ENCODE assay signal across 18 cellular contexts in the genomic region with DNA sequence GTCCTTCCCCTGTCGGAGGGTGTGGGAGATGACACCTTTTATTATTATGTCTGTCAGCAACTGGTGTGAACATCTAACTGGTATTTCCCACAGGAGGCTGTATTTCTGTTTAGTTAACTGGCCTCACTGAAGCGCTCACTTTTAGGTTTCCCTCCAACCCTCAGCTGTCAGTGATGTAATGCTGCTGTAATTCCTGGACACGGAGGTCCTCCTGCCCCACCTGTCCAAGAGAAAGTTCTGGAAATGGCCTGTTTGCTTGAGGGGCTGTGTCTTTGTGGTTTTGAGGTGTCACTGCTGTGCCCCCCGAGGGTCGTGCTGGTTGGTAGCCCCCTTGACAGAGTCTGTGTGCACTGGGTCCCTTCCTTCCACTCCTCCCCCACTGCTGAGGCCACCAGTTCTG. TPM values are rescaled to one million over a fixed set of nuclear protein-coding genes. Genes with fewer than 3 reads are reported as not detected.
A peak's percentile ranks its signal among the peaks of the same experiment; 100 is the strongest.
DNase-seq lines count a peak whose midpoint lies in the region; ATAC-seq, FAIRE-seq and TF ChIP-seq lines count a peak whose summit lies in the region.
"Had no signal": no experiment of that assay in that cellular context is flagged by ENCODE, and none has a peak within 500 bp of the region (broad histone marks: within the 10 kb centered on the region; RNA-seq: fewer than 3 reads in every experiment).

No MANE protein-coding gene starts in this region.

- H3K56ac ChIP-seq in IMR-90 (ENCODE audit: extremely low read depth, insufficient read depth, low read length), result no peak overlapping the region

- POLR2A ChIA-PET in IMR-90 (lab: Charles Lee; ENCODE audit: unreplicated experiment) (no interaction called here), K562 (lab: Yijun Ruan, JAX) (no interaction called here)

- TF ChIP-seq RAD21 in IMR-90 (IDR thresholded peaks at IDR 0.05; ENCODE audit: low read length), result no peak
- no peak for TF ChIP-seq RAD21 in K562 (CRISPR knock-in tag; conservative IDR thresholded peaks at IDR 0.05 in 1 of 2, IDR thresholded peaks at IDR 0.05 in 1 of 2)

- H3K27ac ChIP-seq in IMR-90 (ENCODE audit: insufficient read depth, low read length) (no peak overlapping the region), K562 (ENCODE audit: extremely low read depth, low read depth, low read length) (no peak overlapping the region), neuronal stem cell (replicated peaks; ENCODE audit: low read length) (no peak overlapping the region)
- H3K27ac ChIP-seq: A549 had no signal

- H3K4me2 ChIP-seq in IMR-90 (ENCODE audit: low read depth, low read length) (no peak overlapping the region), K562 (ENCODE audit: insufficient read depth, low read length) (peak overlapping the region; percentile 49), neuronal stem cell (ENCODE audit: insufficient read depth, low read length, poor library complexity, severe bottlenecking) (no peak overlapping the region)
- H3K4me2 ChIP-seq: A549 had no signal

- H3K9me3 ChIP-seq in IMR-90 (ENCODE audit: control insufficient read depth, insufficient read depth, low read length) (no peaks in the 10 kb centered on the region), K562 (replicated peaks; ENCODE audit: control insufficient read depth, insufficient read depth, low read depth, low read length) (no peaks in the 10 kb centered on the region), neuronal stem cell (replicated peaks in 1 of 2; ENCODE audit: control insufficient read depth in 2 of 2, insufficient read depth in 1 of 2, low read depth in 1 of 2, low read length in 2 of 2) (no peaks in the 10 kb centered on the region)
- H3K9me3 ChIP-seq: A549, BE2C had no signal

- H3K4me1 ChIP-seq in IMR-90 (ENCODE audit: control insufficient read depth, insufficient read depth, low read length), result no peaks in the 10 kb centered on the region
- H3K4me1 ChIP-seq in K562 (replicated peaks in 1 of 2; ENCODE audit: control insufficient read depth in 2 of 2, insufficient read depth in 2 of 2, low read length in 2 of 2), result peaks cover 0 to 14% of the 10 kb centered on the region in 2 experiments; a peak in 3 of 5 replicates
- peaks cover 8 to 20% of the 10 kb centered on the region in 2 donors for H3K4me1 ChIP-seq in neuronal stem cell (ENCODE audit: control insufficient read depth in 2 of 2, insufficient read depth in 1 of 2, low read depth in 1 of 2, low read length in 2 of 2)
- H3K4me1 ChIP-seq: BE2C had no signal

- H3K9ac ChIP-seq in IMR-90 (ENCODE audit: low read depth, low read length) (no peak overlapping the region), K562 (ENCODE audit: insufficient read depth in 1 of 2, low read depth in 2 of 2, low read length in 2 of 2) (peak overlapping the region in 1 of 2 experiments; percentile 9; a peak in 1 of 4 replicates), neuronal stem cell (ENCODE audit: low read depth, low read length, poor library complexity) (no peak overlapping the region)

- intact Hi-C loops in IMR-90 (cut with micrococcal nuclease), result no loop called here
- intact Hi-C loops in K562 (cut with micrococcal nuclease), result no loop called here
- intact Hi-C loops in activated CD4-positive, alpha-beta T cell treated with anti-CD3 and anti-CD28 coated beads, Interleukin-2, amount 10 ng/mL, durations not matched to agents 24 days and 14 days (cut with micrococcal nuclease), result no loop called here

- H3K14ac ChIP-seq in IMR-90 (replicated peaks; ENCODE audit: low read depth, low read length), result no peak overlapping the region
- H3K14ac ChIP-seq in neuronal stem cell (ENCODE audit: low read length), result no peak overlapping the region

- H3K18ac ChIP-seq in IMR-90 (ENCODE audit: low read depth, low read length), result no peak overlapping the region
- peak overlapping the region; percentile 56 for H3K18ac ChIP-seq in neuronal stem cell (ENCODE audit: low read length)

- H2AK5ac ChIP-seq in IMR-90 (ENCODE audit: low read depth, low read length) (no peak overlapping the region), neuronal stem cell (ENCODE audit: low read depth, low read length) (peak overlapping the region; percentile 44)

- no peak overlapping the region for H3K4me3 Mint-ChIP-seq in activated CD4-positive, alpha-beta T cell treated with anti-CD3 and anti-CD28 coated beads, Interleukin-2, amount 10 ng/mL, durations not matched to agents 24 days and 14 days
- H3K4me3 Mint-ChIP-seq: CD4-positive, CD25-positive, alpha-beta regulatory T cell had no signal

- TF ChIP-seq POLR2A in IMR-90 (IDR thresholded peaks at IDR 0.05; ENCODE audit: low read depth, low read length) (no peak), K562 (conservative IDR thresholded peaks at IDR 0.05) (no peak)

- WGBS in IMR-90 (ENCODE audit: extremely low coverage in 2 of 2, insufficient read length in 1 of 2), 2 experiments, result no CpG with 5 or more reads among the region's 5 CpGs
- 0% methylated on average over 4 of the region's 5 CpGs for WGBS in K562 (ENCODE audit: insufficient coverage, low coverage, missing lambda C conversion rate)
- no CpG with 5 or more reads among the region's 5 CpGs for WGBS in neuronal stem cell (ENCODE audit: extremely low coverage in 2 of 2, insufficient read length in 2 of 2, insufficient replicate concordance in 1 of 2), 2 donors

- H2AFZ ChIP-seq in IMR-90 (replicated peaks; ENCODE audit: low read length, poor library complexity) (peak overlapping the region; percentile 49), K562 (ENCODE audit: low read depth, low read length) (peak overlapping the region; percentile 68), neuronal stem cell (ENCODE audit: low read length) (no peak overlapping the region)

- no TSS peak for BruUV-seq in IMR-90 (replicated peaks; lab: Mats Ljungman, UMichigan)
- BruUV-seq in K562 (replicated peaks; lab: Mats Ljungman, UMichigan), result no TSS peak

- no peak for ATAC-seq in IMR-90 (ENCODE audit: low read depth)
- ATAC-seq in K562, result peak; percentile 56
- no peak for ATAC-seq in HG03159 (IDR thresholded peaks at IDR 0.05; ENCODE audit: unreplicated experiment)
- ATAC-seq: A549, HCT116, HepG2 had no signal

- no peaks in the 10 kb centered on the region for H3K36me3 ChIP-seq in IMR-90 (ENCODE audit: control insufficient read depth, insufficient read depth, low read length)
- H3K36me3 ChIP-seq in K562 (ENCODE audit: control insufficient read depth, insufficient read depth, low read length), result no peaks in the 10 kb centered on the region
- H3K36me3 ChIP-seq in neuronal stem cell (replicated peaks in 1 of 2; ENCODE audit: control insufficient read depth in 2 of 2, insufficient read depth in 2 of 2, low read length in 2 of 2), result no peaks in the 10 kb centered on the region
- H3K36me3 ChIP-seq: BE2C had no signal

- no peaks in the 10 kb centered on the region for H3K79me2 ChIP-seq in K562 (ENCODE audit: control insufficient read depth, insufficient read depth, low read length)

- H3K9me3 Mint-ChIP-seq in activated CD4-positive, alpha-beta T cell treated with anti-CD3 and anti-CD28 coated beads, Interleukin-2, amount 10 ng/mL, durations not matched to agents 24 days and 14 days, result no peaks in the 10 kb centered on the region
- H3K9me3 Mint-ChIP-seq: CD4-positive, CD25-positive, alpha-beta regulatory T cell had no signal

- no peak overlapping the region for H4K8ac ChIP-seq in IMR-90 (ENCODE audit: low read depth in 2 of 2, low read length in 2 of 2)
- no peak overlapping the region for H4K8ac ChIP-seq in neuronal stem cell (ENCODE audit: low read depth, low read length)

- H4K20me1 ChIP-seq in IMR-90 (ENCODE audit: insufficient read depth, low read length), result no peaks in the 10 kb centered on the region
- H4K20me1 ChIP-seq in K562 (replicated peaks; ENCODE audit: control insufficient read depth, insufficient read depth, low read length), result no peaks in the 10 kb centered on the region

- H2BK20ac ChIP-seq in IMR-90 (ENCODE audit: low read depth, low read length), result no peak overlapping the region

- H2BK12ac ChIP-seq in neuronal stem cell (ENCODE audit: low read length), result no peak overlapping the region

- no peaks in the 10 kb centered on the region for H3K4me1 Mint-ChIP-seq in activated CD4-positive, alpha-beta T cell treated with anti-CD3 and anti-CD28 coated beads, Interleukin-2, amount 10 ng/mL, durations not matched to agents 24 days and 14 days

- TF ChIP-seq EP300 in K562 (IDR thresholded peaks at IDR 0.05; ENCODE audit: low read length), result no peak

- H3K4ac ChIP-seq in IMR-90 (ENCODE audit: low read depth, low read length) (no peak overlapping the region), neuronal stem cell (ENCODE audit: low read length) (no peak overlapping the region)

- H4K91ac ChIP-seq in IMR-90 (ENCODE audit: insufficient read depth, low read depth, low read length) (no peak overlapping the region), neuronal stem cell (ENCODE audit: low read depth, low read length, poor library complexity) (peak overlapping the region; percentile 33)

- H3K36me3 Mint-ChIP-seq in activated CD4-positive, alpha-beta T cell treated with anti-CD3 and anti-CD28 coated beads, Interleukin-2, amount 10 ng/mL, durations not matched to agents 24 days and 14 days (ENCODE audit: low read depth), result no peaks in the 10 kb centered on the region
- H3K36me3 Mint-ChIP-seq: CD4-positive, CD25-positive, alpha-beta regulatory T cell had no signal

- CTCF ChIA-PET in IMR-90 (lab: Yijun Ruan, JAX), result no interaction called here
- CTCF ChIA-PET in K562 (lab: Yijun Ruan, JAX; ENCODE audit: low intra/inter-chr PET ratio), result no interaction called here

- DNase-seq in G401 (ENCODE audit: low spot score), result peak; percentile 50
- DNase-seq in IMR-90, result no peak
- no peak for DNase-seq in K562 (ENCODE audit: extremely low read depth in 1 of 4, low spot score in 3 of 4)
- no peak for DNase-seq in neuronal stem cell (ENCODE audit: low spot score)
- DNase-seq in HK-2 (ENCODE audit: unreplicated experiment), result no peak
- DNase-seq in SIG-M5 treated with dmso at 0.1 percent for 504 hours (lab: John Stamatoyannopoulos, UW; ENCODE audit: unreplicated experiment), result no peak
- DNase-seq in activated CD4-positive, alpha-beta T cell treated with anti-CD3 and anti-CD28 coated beads, Interleukin-2, amount 10 ng/mL, durations not matched to agents 24 days and 14 days, result no peak
- DNase-seq: Calu3; CD4-positive, CD25-positive, alpha-beta regulatory T cell; DMS 273 treated with DMSO at 0.1 percent for 48 hours; EL; GDM1; Karpas-422 had no signal

- no peaks in the 10 kb centered on the region for H3K79me1 ChIP-seq in IMR-90 (ENCODE audit: low read depth in 1 of 2, low read length in 2 of 2)
- H3K79me1 ChIP-seq in neuronal stem cell (ENCODE audit: low read depth, low read length), result no peaks in the 10 kb centered on the region

- H2BK120ac ChIP-seq in IMR-90 (ENCODE audit: low read depth, low read length), result no peak overlapping the region
- no peak overlapping the region for H2BK120ac ChIP-seq in neuronal stem cell (ENCODE audit: low read depth, low read length)

- H4K5ac ChIP-seq in IMR-90 (ENCODE audit: low read depth, low read length), result no peak overlapping the region

- dilution Hi-C loops in IMR-90 (cut with HindIII; ENCODE audit: low sequenced_read_pairs, unreplicated experiment), result no loop called here

- H3K4me3 ChIP-seq in IMR-90 (ENCODE audit: insufficient read depth, low read depth, low read length) (no peak overlapping the region), K562 (no peak overlapping the region), neuronal stem cell (ENCODE audit: low read length in 2 of 2) (no peak overlapping the region)
- H3K4me3 ChIP-seq: A549 had no signal

- H2BK15ac ChIP-seq in IMR-90 (ENCODE audit: low read depth, low read length) (no peak overlapping the region), neuronal stem cell (ENCODE audit: low read length) (no peak overlapping the region)

- H3K27me3 ChIP-seq in IMR-90 (ENCODE audit: control insufficient read depth, insufficient read depth, low read length), result peaks cover 58% of the 10 kb centered on the region
- peaks cover 0 to 45% of the 10 kb centered on the region in 2 experiments; a peak in 3 of 5 replicates for H3K27me3 ChIP-seq in K562 (ENCODE audit: control insufficient read depth in 2 of 2, insufficient read depth in 2 of 2, low read length in 2 of 2)
- peaks cover 0 to 14% (median 0%) of the 10 kb centered on the region in 3 experiments for H3K27me3 ChIP-seq in neuronal stem cell (ENCODE audit: control insufficient read depth in 3 of 3, insufficient read depth in 3 of 3, low read depth in 1 of 3, low read length in 3 of 3)
- H3K27me3 ChIP-seq: BE2C had no signal

- H3K9me1 ChIP-seq in IMR-90 (ENCODE audit: insufficient read depth, low read length) (no peaks in the 10 kb centered on the region), K562 (ENCODE audit: control insufficient read depth, insufficient read depth, low read length) (no peaks in the 10 kb centered on the region)

- H2BK5ac ChIP-seq in IMR-90 (ENCODE audit: low read depth, low read length, poor library complexity, severe bottlenecking), result no peak overlapping the region
- no peak overlapping the region for H2BK5ac ChIP-seq in neuronal stem cell (ENCODE audit: low read length)

- no peak for FAIRE-seq in K562 (lab: Jason Lieb, UNC)
- FAIRE-seq: A549, HepG2 had no signal

- H3K27ac Mint-ChIP-seq in activated CD4-positive, alpha-beta T cell treated with anti-CD3 and anti-CD28 coated beads, Interleukin-2, amount 10 ng/mL, durations not matched to agents 24 days and 14 days, result no peak overlapping the region
- H3K27ac Mint-ChIP-seq: CD4-positive, CD25-positive, alpha-beta regulatory T cell had no signal

- H3K23ac ChIP-seq in IMR-90 (ENCODE audit: low read depth, low read length) (no peak overlapping the region), neuronal stem cell (ENCODE audit: low read depth, low read length, poor library complexity) (no peak overlapping the region)

- no peak for TF ChIP-seq CTCF in IMR-90 (conservative IDR thresholded peaks at IDR 0.05; ENCODE audit: low read depth, low read length)
- TF ChIP-seq CTCF in K562 (IDR thresholded peaks at IDR 0.05 in 2 of 3, conservative IDR thresholded peaks at IDR 0.05 in 1 of 3; ENCODE audit: insufficient read depth in 2 of 3, low read depth in 1 of 3, low read length in 3 of 3), result no peak

- no peak overlapping the region for H2AK9ac ChIP-seq in IMR-90 (replicated peaks; ENCODE audit: low read depth, low read length, poor library complexity)

- in situ Hi-C loops in G401 (cut with HindIII; ENCODE audit: low sequenced_read_pairs) (no loop called here), IMR-90 (cut with MboI; ENCODE audit: low sequenced_read_pairs) (no loop called here), K562 (cut with MboI) (no loop called here)

- H3K27me3 Mint-ChIP-seq in activated CD4-positive, alpha-beta T cell treated with anti-CD3 and anti-CD28 coated beads, Interleukin-2, amount 10 ng/mL, durations not matched to agents 24 days and 14 days, result no peaks in the 10 kb centered on the region

RNA-seq across cellular contexts. Expression of a gene that starts 11.5 kb away (rescaled TPM):
- total RNA-seq in G401 (2014; rRNA removed; shearing (Covaris generic)), result 3.9 and 4.9 TPM in 2 replicates
- under 0.01 and 0.28 TPM in 2 replicates for total RNA-seq in IMR-90 (2012; rRNA removed)
- 0.10 and 0.13 TPM in 2 replicates for polyA plus RNA-seq in IMR-90 (2012; rRNA removed)
- polyA plus RNA-seq in IMR-90 (2012; cell fraction: cytosol; rRNA removed), result 0.14 and 0.32 TPM in 2 replicates
- polyA plus RNA-seq in IMR-90 (2012; cell fraction: nucleus; rRNA removed; ENCODE audit: low replicate concordance), result 0.13 and 0.17 TPM in 2 replicates
- not detected in 2 replicates for total RNA-seq in K562 (2011; cell fraction: chromatin; rRNA removed; ENCODE audit: low replicate concordance)
- not detected in 2 replicates for total RNA-seq in K562 (2011; cell fraction: nucleolus; rRNA removed)
- total RNA-seq in K562 (2011; cell fraction: nucleoplasm; rRNA removed), result not detected in 2 replicates
- total RNA-seq in K562 (2014; rRNA removed), result 0.12 TPM in 1 of 2 replicates, not detected in the other
- not detected in 2 replicates for total RNA-seq in K562 (2014; rRNA removed; fragmentation: Illumina TruSeq; extraction: Trizol)
- total RNA-seq in K562 (2015; rRNA removed; fragmentation: Illumina TruSeq; extraction: Trizol), result not detected in 2 replicates
- total RNA-seq in K562 (2021), result 0.02 TPM in 1 of 2 replicates, not detected in the other
- polyA plus RNA-seq in K562 (2011; rRNA removed), result not detected in 2 replicates
- polyA plus RNA-seq in K562 (2011; cell fraction: cytosol; rRNA removed), result 0.01 and 0.03 TPM in 2 replicates
- polyA plus RNA-seq in K562 (2011; cell fraction: nucleus; rRNA removed), result not detected in 2 replicates
- not detected in 2 replicates for polyA plus RNA-seq in K562 (2012)
- not detected in 2 replicates for polyA plus RNA-seq in K562 (2014; fragmentation: Illumina TruSeq; extraction: Trizol)
- polyA plus RNA-seq in K562 (2014; fragmentation: Nextera tagmentation; extraction: Ambion mirVana), result not detected
- not detected in 2 replicates for polyA plus RNA-seq in K562 (2014; rRNA removed)
- polyA minus RNA-seq in K562 (2011; rRNA and poly(A)+ RNA removed), result not detected in 2 replicates
- polyA minus RNA-seq in K562 (2011; cell fraction: cytosol; rRNA and poly(A)+ RNA removed), result not detected in 2 replicates
- polyA minus RNA-seq in K562 (2011; cell fraction: nucleus; rRNA and poly(A)+ RNA removed), result not detected in 2 replicates
- polyA plus RNA-seq in neuronal stem cell (2013, experiment 1 of 2), result 0.78 TPM
- 0.89 TPM for polyA plus RNA-seq in neuronal stem cell (2013, experiment 2 of 2)
- not detected in 2 replicates for total RNA-seq in activated CD4-positive, alpha-beta T cell treated with anti-CD3 and anti-CD28 coated beads, Interleukin-2, amount 10 ng/mL, durations not matched to agents 24 days and 14 days
- total RNA-seq: Calu3, HepG2 had no signal
- polyA plus RNA-seq: CD4-positive, CD25-positive, alpha-beta regulatory T cell; HepG2 had no signal
